In genomic region chr3:25855281-25855680, GRCh38 we compare ENCODE assay signal across 30 cellular contexts.
DNase-seq lines count a peak whose midpoint lies in the region; ATAC-seq, FAIRE-seq and TF ChIP-seq lines count a peak whose summit lies in the region.
"Had no signal": no experiment of that assay in that cellular context is flagged by ENCODE, and none has a peak within 500 bp of the region (broad histone marks: within the 10 kb centered on the region; RNA-seq: fewer than 3 reads in every experiment).

No MANE protein-coding gene starts in this region.

- H3K4me1 ChIP-seq in H1 (replicated peaks in 1 of 4; ENCODE audit: control insufficient read depth in 3 of 4, insufficient read depth in 4 of 4, low read length in 3 of 4) (peaks cover 0 to 7% (median 3%) of the 10 kb centered on the region in 4 experiments; a peak in 2 of 7 replicates), transverse colon (peaks cover 0 to 9% (median 0%) of the 10 kb centered on the region in 4 donors)
- H3K4me1 ChIP-seq: ascending aorta, Caco-2 had no signal

- TF ChIP-seq RAD21 in H1 (IDR thresholded peaks at IDR 0.05 in 1 of 2, conservative IDR thresholded peaks at IDR 0.05 in 1 of 2; ENCODE audit: low read depth in 2 of 2, low read length in 2 of 2) = no peak

- no peak overlapping the region for H3K4me2 ChIP-seq in H1 (ENCODE audit: insufficient read depth in 1 of 2, low read depth in 2 of 2, low read length in 2 of 2)

- no peak overlapping the region for H3K4ac ChIP-seq in H1 (replicated peaks; ENCODE audit: insufficient read length, low read depth, low read length)

- peak; percentile 1 for DNase-seq in EH (ENCODE audit: low read depth)
- peak; percentile 44 for DNase-seq in OCI-M1 (lab: John Stamatoyannopoulos, UW)
- DNase-seq in H1 (ENCODE audit: low read depth in 1 of 2, low spot score in 2 of 2) = no peak
- peak; percentile 75 for DNase-seq in retinal pigment epithelial cell (ENCODE audit: low read depth)
- DNase-seq in activated naive CD8-positive, alpha-beta T cell treated with anti-CD3 and anti-CD28 coated beads, Interleukin-2, amount 50 U/mL, for 24 hours = no peak
- no peak for DNase-seq in NCI-H1105 treated with DMSO at 0.1 percent for 48 hours (lab: John Stamatoyannopoulos, UW)
- no peak for DNase-seq in transverse colon
- DNase-seq: activated CD4-positive, alpha-beta memory T cell treated with anti-CD3 and anti-CD28 coated beads, Interleukin-2, amount 10 ng/mL, durations not matched to agents 7 days and 5 days; activated CD4-positive, CD25-positive, alpha-beta regulatory T cell; activated CD8-positive, alpha-beta memory T cell treated with anti-CD3 and anti-CD28 coated beads, Interleukin-2, amount 50 U/mL, for 48 hours; C1 segment of cervical spinal cord; Caco-2; immature natural killer cell; KBM-7; MM.1S; NCI-H1417 treated with DMSO at 0.1 percent for 48 hours; NCI-H2081; NCI-H345; NCI-H774; T-helper 9 cell; tibial artery had no signal

- no peak overlapping the region for H3K23ac ChIP-seq in H1 (ENCODE audit: insufficient read length)

- no peak for ATAC-seq in activated naive CD8-positive, alpha-beta T cell treated with anti-CD3 and anti-CD28 coated beads, Interleukin-2, amount 50 U/mL, for 24 hours
- ATAC-seq: left lobe of liver, sciatic nerve had no signal

- H4K8ac ChIP-seq in H1 (ENCODE audit: extremely low read depth, insufficient read depth, low read length) = no peak overlapping the region

- WGBS in H1 (ENCODE audit: extremely low coverage in 1 of 2, insufficient coverage in 1 of 2, insufficient read length in 1 of 2, insufficient replicate concordance in 2 of 2, low coverage in 1 of 2, low lambda C conversion rate in 2 of 2, missing lambda C conversion rate in 1 of 2), 2 experiments = 75% methylated on average over 1 of the region's 1 CpG; no CpG with 5 or more reads in 1 of the 2 experiments
- 38 to 58% methylated on average over 1 of the region's 1 CpG for WGBS in transverse colon (ENCODE audit: low coverage in 1 of 2), 2 donors

- H4K5ac ChIP-seq in H1 (ENCODE audit: insufficient read length, low read depth, low read length) = no peak overlapping the region

- H3K27ac Mint-ChIP-seq in activated naive CD8-positive, alpha-beta T cell treated with anti-CD3 and anti-CD28 coated beads, Interleukin-2, amount 50 U/mL, for 24 hours = no peak overlapping the region
- H3K27ac Mint-ChIP-seq: activated CD4-positive, alpha-beta memory T cell treated with anti-CD3 and anti-CD28 coated beads, Interleukin-2, amount 10 ng/mL, durations not matched to agents 7 days and 5 days; activated naive CD8-positive, alpha-beta T cell; activated T-helper 17 cell treated with anti-CD3 and anti-CD28 coated beads, Interleukin-2, amount 50 U/mL, for 72 hours; progenitor cell of endocrine pancreas had no signal

- H2BK20ac ChIP-seq in H1 (ENCODE audit: low read length) = no peak overlapping the region

- no peak overlapping the region for H2BK120ac ChIP-seq in H1 (replicated peaks; ENCODE audit: low read depth, low read length)

- H3K27me3 ChIP-seq in H1 (replicated peaks in 1 of 4; ENCODE audit: control insufficient read depth in 3 of 4, extremely low read depth in 1 of 4, insufficient read depth in 3 of 4, low read length in 3 of 4) (no peaks in the 10 kb centered on the region), transverse colon (no peaks in the 10 kb centered on the region)
- H3K27me3 ChIP-seq: ascending aorta, gastroesophageal sphincter, tibial artery had no signal

- no peak overlapping the region for H2BK5ac ChIP-seq in H1 (ENCODE audit: low read depth, low read length)

- no peaks in the 10 kb centered on the region for H3K36me3 Mint-ChIP-seq in activated naive CD8-positive, alpha-beta T cell treated with anti-CD3 and anti-CD28 coated beads, Interleukin-2, amount 50 U/mL, for 24 hours (ENCODE audit: low read depth)
- H3K36me3 Mint-ChIP-seq: immature natural killer cell had no signal

- no peak for TF ChIP-seq EP300 in H1 (IDR thresholded peaks at IDR 0.05; ENCODE audit: borderline replicate concordance in 1 of 2, low read depth in 2 of 2, low read length in 2 of 2)
- no peak for TF ChIP-seq EP300 in transverse colon (IDR thresholded peaks at IDR 0.05; ENCODE audit: low read depth)

- no peak overlapping the region for H4K91ac ChIP-seq in H1 (replicated peaks; ENCODE audit: insufficient read length, low read length)

- TF ChIP-seq POLR2A in H1 (IDR thresholded peaks at IDR 0.05; ENCODE audit: control extremely low read depth in 1 of 2, low read depth in 2 of 2, low read length in 2 of 2) (no peak), transverse colon (IDR thresholded peaks at IDR 0.05) (no peak)

- H3K4me1 Mint-ChIP-seq in activated naive CD8-positive, alpha-beta T cell treated with anti-CD3 and anti-CD28 coated beads, Interleukin-2, amount 50 U/mL, for 24 hours = peaks cover 9% of the 10 kb centered on the region
- H3K4me1 Mint-ChIP-seq: activated CD4-positive, alpha-beta memory T cell treated with anti-CD3 and anti-CD28 coated beads, Interleukin-2, amount 10 ng/mL, durations not matched to agents 7 days and 5 days; activated T-helper 17 cell treated with anti-CD3 and anti-CD28 coated beads, Interleukin-2, amount 50 U/mL, for 72 hours; central memory CD8-positive, alpha-beta T cell had no signal

- intact Hi-C loops in transverse colon (cut with DNase I; ENCODE audit: low total_unique reads) = no loop called here

- no peaks in the 10 kb centered on the region for H3K79me1 ChIP-seq in H1 (ENCODE audit: low read depth, low read length)

- H3K27ac ChIP-seq in H1 (ENCODE audit: low read depth, low read length) (no peak overlapping the region), transverse colon (no peak overlapping the region)
- H3K27ac ChIP-seq: ascending aorta, tibial artery had no signal

- H3K36me3 ChIP-seq in H1 (ENCODE audit: control insufficient read depth in 2 of 4, insufficient read depth in 4 of 4, low read length in 3 of 4) (no peaks in the 10 kb centered on the region), transverse colon (no peaks in the 10 kb centered on the region)
- H3K36me3 ChIP-seq: ascending aorta, gastroesophageal sphincter, tibial artery had no signal

- no peak overlapping the region for H2AK5ac ChIP-seq in H1 (ENCODE audit: low read depth, low read length)

- TF ChIP-seq CTCF in H1 (IDR thresholded peaks at IDR 0.05; ENCODE audit: control extremely low read depth in 1 of 3, insufficient read depth in 1 of 3, low read depth in 1 of 3, low read length in 3 of 3) (no peak), retinal pigment epithelial cell (conservative IDR thresholded peaks at IDR 0.05; ENCODE audit: low read depth, low read length) (no peak), transverse colon (IDR thresholded peaks at IDR 0.05) (no peak)

- no peaks in the 10 kb centered on the region for H3K27me3 Mint-ChIP-seq in activated naive CD8-positive, alpha-beta T cell treated with anti-CD3 and anti-CD28 coated beads, Interleukin-2, amount 50 U/mL, for 24 hours
- H3K27me3 Mint-ChIP-seq: activated CD4-positive, alpha-beta memory T cell treated with anti-CD3 and anti-CD28 coated beads, Interleukin-2, amount 10 ng/mL, durations not matched to agents 7 days and 5 days; activated naive CD8-positive, alpha-beta T cell; activated T-helper 17 cell treated with anti-CD3 and anti-CD28 coated beads, Interleukin-2, amount 50 U/mL, for 72 hours; central memory CD8-positive, alpha-beta T cell; progenitor cell of endocrine pancreas had no signal

- H3K18ac ChIP-seq in H1 (ENCODE audit: extremely low read depth, low read length) = no peak overlapping the region

- no peaks in the 10 kb centered on the region for H3K9me3 Mint-ChIP-seq in activated naive CD8-positive, alpha-beta T cell treated with anti-CD3 and anti-CD28 coated beads, Interleukin-2, amount 50 U/mL, for 24 hours
- H3K9me3 Mint-ChIP-seq: activated T-helper 17 cell treated with anti-CD3 and anti-CD28 coated beads, Interleukin-2, amount 50 U/mL, for 72 hours; central memory CD8-positive, alpha-beta T cell; immature natural killer cell had no signal

- H2BK12ac ChIP-seq in H1 (ENCODE audit: low read depth, low read length) = peak overlapping the region; percentile 23; the same call in 1 of the 2 replicates

- in situ Hi-C loops in transverse colon (cut with MboI; ENCODE audit: low pct_ligation_motif_present in 1 of 4, low pct_unique_long_range_greater_than_20kb in 1 of 4, low sequenced_read_pairs in 3 of 4) = loop anchor here in 2 of 4 donors (10.0 to 25.0 kb wide), 2 partner anchors 193 to 200 kb away; partner anchors contain the start of gene TOP2B (in 1 of the 2)

- no peaks in the 10 kb centered on the region for H3K79me2 ChIP-seq in H1 (ENCODE audit: control insufficient read depth in 1 of 2, insufficient read depth in 2 of 2, low read length in 2 of 2)

- FAIRE-seq in H1 (lab: Jason Lieb, UNC) = no peak
- FAIRE-seq: endometrium had no signal

- H2BK15ac ChIP-seq in H1 (ENCODE audit: low read length) = no peak overlapping the region

- H3K23me2 ChIP-seq in H1 (ENCODE audit: low read depth, low read length) = no peaks in the 10 kb centered on the region

- H2AFZ ChIP-seq in H1 (ENCODE audit: low read length) = no peak overlapping the region

- H3K4me3 ChIP-seq in H1 (ENCODE audit: extremely low read depth in 1 of 4, insufficient read depth in 2 of 4, low read depth in 3 of 4, low read length in 4 of 4) (no peak overlapping the region), retinal pigment epithelial cell (ENCODE audit: low read length) (no peak overlapping the region), transverse colon (no peak overlapping the region)
- H3K4me3 ChIP-seq: ascending aorta, gastroesophageal sphincter, tibial artery had no signal

- H3K56ac ChIP-seq in H1 (replicated peaks; ENCODE audit: insufficient read length, low read depth, low read length) = no peak overlapping the region

- POLR2A ChIA-PET in H1 (lab: Charles Lee; ENCODE audit: partially characterized antibody) = no interaction called here

- no peak overlapping the region for H3K4me3 Mint-ChIP-seq in activated naive CD8-positive, alpha-beta T cell treated with anti-CD3 and anti-CD28 coated beads, Interleukin-2, amount 50 U/mL, for 24 hours
- H3K4me3 Mint-ChIP-seq: activated CD4-positive, alpha-beta memory T cell treated with anti-CD3 and anti-CD28 coated beads, Interleukin-2, amount 10 ng/mL, durations not matched to agents 7 days and 5 days; activated naive CD8-positive, alpha-beta T cell; activated T-helper 17 cell treated with anti-CD3 and anti-CD28 coated beads, Interleukin-2, amount 50 U/mL, for 72 hours; central memory CD8-positive, alpha-beta T cell; immature natural killer cell had no signal

- CTCF ChIA-PET in H1 (lab: Charles Lee; ENCODE audit: partially characterized antibody) = interaction anchor here (0.6 to 8.4 kb wide), 15 partner anchors 8 to 250 kb away, joined by 3 to 65 read pairs (median 4); partner anchors contain the start of gene NGLY1

- H3K14ac ChIP-seq in H1 (ENCODE audit: insufficient read length) = no peak overlapping the region

- peaks cover 7 to 12% of the 10 kb centered on the region in 2 experiments; a peak in 3 of 4 replicates for H3K9me3 ChIP-seq in H1 (ENCODE audit: insufficient read depth in 2 of 2, low read depth in 1 of 2, low read length in 1 of 2)
- no peaks in the 10 kb centered on the region for H3K9me3 ChIP-seq in transverse colon
- H3K9me3 ChIP-seq: ascending aorta, Caco-2, tibial artery had no signal

- H3K9ac ChIP-seq in H1 (replicated peaks in 1 of 4; ENCODE audit: extremely low read depth in 1 of 4, low read depth in 3 of 4, low read length in 3 of 4) = no peak overlapping the region

- no peaks in the 10 kb centered on the region for H4K20me1 ChIP-seq in H1 (replicated peaks in 1 of 2; ENCODE audit: control insufficient read depth in 1 of 2, insufficient read depth in 2 of 2, low read length in 2 of 2)

Comparison
In these comparisons a context has a peak if more than half of its experiments do, and no peak if none do; other contexts are left out.
1. DNase-seq: peak in EH (single experiment), OCI-M1 (single experiment) and retinal pigment epithelial cell (single experiment); none in H1 (0 of 2), activated naive CD8-positive, alpha-beta T cell treated with anti-CD3 and anti-CD28 coated beads, Interleukin-2, amount 50 U/mL, for 24 hours (single experiment), NCI-H1105 treated with DMSO at 0.1 percent for 48 hours (single experiment) and transverse colon (single experiment).